Comparison of ENCODE assay signal across 8 cellular contexts in genomic region chr3:49805884-49806701, GRCh38. TPM values are rescaled to one million over a fixed set of nuclear protein-coding genes. Genes with fewer than 3 reads are reported as not detected.
DNase-seq lines count a peak whose midpoint lies in the region; ATAC-seq, FAIRE-seq and TF ChIP-seq lines count a peak whose summit lies in the region.

No MANE protein-coding gene starts in this region.

- peak overlapping the region; percentile 92; the same call in 1 of the 2 replicates for H2BK12ac ChIP-seq in H1 (ENCODE audit: low read depth, low read length)

- H3K18ac ChIP-seq in H1 (ENCODE audit: extremely low read depth, low read length): peak overlapping the region; percentile 67

- no peaks in the 10 kb centered on the region for H3K79me1 ChIP-seq in H1 (ENCODE audit: low read depth, low read length)

- TF ChIP-seq EP300 in H1 (IDR thresholded peaks at IDR 0.05; ENCODE audit: borderline replicate concordance in 1 of 2, low read depth in 2 of 2, low read length in 2 of 2) (no peak), ovary (IDR thresholded peaks at IDR 0.05) (no peak)

- no peak overlapping the region for H3K23ac ChIP-seq in H1 (ENCODE audit: insufficient read length)

- H4K8ac ChIP-seq in H1 (ENCODE audit: extremely low read depth, insufficient read depth, low read length): peak overlapping the region; percentile 74

- peak overlapping the region; percentile 48 for H4K91ac ChIP-seq in H1 (replicated peaks; ENCODE audit: insufficient read length, low read length)

- H3K27me3 Mint-ChIP-seq in CD8-positive, alpha-beta T cell (ENCODE audit: low read depth): no peaks in the 10 kb centered on the region
- H3K27me3 Mint-ChIP-seq in progenitor cell of endocrine pancreas: peaks cover 39% of the 10 kb centered on the region

- no peak for TF ChIP-seq CTCF in CD8-positive, alpha-beta T cell (IDR thresholded peaks at IDR 0.05)
- no peak for TF ChIP-seq CTCF in H1 (IDR thresholded peaks at IDR 0.05; ENCODE audit: control extremely low read depth in 1 of 3, insufficient read depth in 1 of 3, low read depth in 1 of 3, low read length in 3 of 3)
- TF ChIP-seq CTCF in ovary (IDR thresholded peaks at IDR 0.05): no peak
- TF ChIP-seq CTCF in progenitor cell of endocrine pancreas (IDR thresholded peaks at IDR 0.05; ENCODE audit: unreplicated experiment): no peak

- FAIRE-seq in H1 (lab: Jason Lieb, UNC) (no peak), frontal cortex (lab: Jason Lieb, UNC) (no peak)

- no peaks in the 10 kb centered on the region for H3K9me3 Mint-ChIP-seq in CD8-positive, alpha-beta T cell
- H3K9me3 Mint-ChIP-seq in progenitor cell of endocrine pancreas (ENCODE audit: low read depth): no peaks in the 10 kb centered on the region

- peaks cover 8% of the 10 kb centered on the region; the same call in 1 of the 2 replicates for H3K23me2 ChIP-seq in H1 (ENCODE audit: low read depth, low read length)

- H3K4me3 Mint-ChIP-seq in CD8-positive, alpha-beta T cell: peak overlapping the region; percentile 42
- H3K4me3 Mint-ChIP-seq in progenitor cell of endocrine pancreas (ENCODE audit: low read depth): no peak overlapping the region

- no peaks in the 10 kb centered on the region for H3K27me3 ChIP-seq in CD8-positive, alpha-beta T cell (ENCODE audit: insufficient read depth, low read length)
- peaks cover 0 to 17% (median 15%) of the 10 kb centered on the region in 4 experiments; a peak in 6 of 7 replicates for H3K27me3 ChIP-seq in H1 (replicated peaks in 1 of 4; ENCODE audit: control insufficient read depth in 3 of 4, extremely low read depth in 1 of 4, insufficient read depth in 3 of 4, low read length in 3 of 4)
- no peaks in the 10 kb centered on the region for H3K27me3 ChIP-seq in ovary

- peaks cover 13% of the 10 kb centered on the region for H3K36me3 ChIP-seq in CD8-positive, alpha-beta T cell (ENCODE audit: insufficient read depth, low read length)
- H3K36me3 ChIP-seq in H1 (ENCODE audit: control insufficient read depth in 2 of 4, insufficient read depth in 4 of 4, low read length in 3 of 4): no peaks in the 10 kb centered on the region
- no peaks in the 10 kb centered on the region for H3K36me3 ChIP-seq in ovary

- H3K4me3 ChIP-seq in CD8-positive, alpha-beta T cell (ENCODE audit: low read depth, low read length): peak overlapping the region; percentile 20
- no peak overlapping the region for H3K4me3 ChIP-seq in H1 (ENCODE audit: extremely low read depth in 1 of 4, insufficient read depth in 2 of 4, low read depth in 3 of 4, low read length in 4 of 4)
- no peak overlapping the region for H3K4me3 ChIP-seq in ovary

- WGBS in H1 (ENCODE audit: extremely low coverage in 1 of 2, insufficient coverage in 1 of 2, insufficient read length in 1 of 2, insufficient replicate concordance in 2 of 2, low coverage in 1 of 2, low lambda C conversion rate in 2 of 2, missing lambda C conversion rate in 1 of 2), 2 experiments: 65% methylated on average over 7 of the region's 11 CpGs; no CpG with 5 or more reads in 1 of the 2 experiments
- WGBS in ovary, 3 donors: 36 to 43% (median 42%) methylated on average over 11 of the region's 11 CpGs

- DNase-seq in CD8-positive, alpha-beta T cell: peak in 4 of 7 experiments; percentile 24 to 63 (median 48)
- DNase-seq in MV-4-11 (lab: John Stamatoyannopoulos, UW) (peak; percentile 62), H1 (ENCODE audit: low read depth in 1 of 2, low spot score in 2 of 2) (no peak), ovary (peak in 4 of 5 donors; percentile 46 to 67 (median 63)), frontal cortex (ENCODE audit: low spot score in 2 of 2) (no peak), progenitor cell of endocrine pancreas (ENCODE audit: low spot score, unreplicated experiment) (no peak), HEK293T (ENCODE audit: extremely low spot score) (no peak), NCI-H226 (no peak)

- no peak for ATAC-seq in CD8-positive, alpha-beta T cell

- H3K79me2 ChIP-seq in H1 (ENCODE audit: control insufficient read depth in 1 of 2, insufficient read depth in 2 of 2, low read length in 2 of 2): no peaks in the 10 kb centered on the region

- H3K9ac ChIP-seq in H1 (replicated peaks in 1 of 4; ENCODE audit: extremely low read depth in 1 of 4, low read depth in 3 of 4, low read length in 3 of 4): no peak overlapping the region

- H4K5ac ChIP-seq in H1 (ENCODE audit: insufficient read length, low read depth, low read length): no peak overlapping the region

- CTCF ChIA-PET in CD8-positive, alpha-beta T cell (lab: Charles Lee): interaction anchor here (0.7 to 20.8 kb wide), 5 partner anchors 29 to 266 kb away, joined by 3 to 416 read pairs (median 4); no protein-coding TSS in a partner anchor
- CTCF ChIA-PET in H1 (lab: Charles Lee; ENCODE audit: partially characterized antibody) (interaction anchor here (0.6 to 17.0 kb wide), 8 partner anchors 9 to 103 kb away, joined by 3 to 266 read pairs (median 7); partner anchors contain the start of gene UBA7), HEK293T (lab: Yijun Ruan, JAX) (interaction anchor here (0.6 kb wide), 1 partner anchor 808 kb away, joined by 3 read pairs; no protein-coding TSS in a partner anchor)

- H3K27ac Mint-ChIP-seq in CD8-positive, alpha-beta T cell: peak overlapping the region; percentile 90
- H3K27ac Mint-ChIP-seq in progenitor cell of endocrine pancreas: no peak overlapping the region

- peak overlapping the region; percentile 38 for H3K27ac ChIP-seq in CD8-positive, alpha-beta T cell (ENCODE audit: low read depth, low read length)
- H3K27ac ChIP-seq in H1 (ENCODE audit: low read depth, low read length) (0 out of 2 replicates have a peak overlapping the region, but pooled peaks have one; percentile 20), ovary (peak overlapping the region; percentile 74 to 83)

- no peak for TF ChIP-seq RAD21 in H1 (IDR thresholded peaks at IDR 0.05 in 1 of 2, conservative IDR thresholded peaks at IDR 0.05 in 1 of 2; ENCODE audit: low read depth in 2 of 2, low read length in 2 of 2)

- peaks cover 65% of the 10 kb centered on the region for H3K4me1 Mint-ChIP-seq in CD8-positive, alpha-beta T cell (ENCODE audit: low read depth)
- peaks cover 10% of the 10 kb centered on the region for H3K4me1 Mint-ChIP-seq in progenitor cell of endocrine pancreas (ENCODE audit: low read depth)

- peak overlapping the region; percentile 61 for H2BK120ac ChIP-seq in H1 (replicated peaks; ENCODE audit: low read depth, low read length)

- no peak overlapping the region for H2BK20ac ChIP-seq in H1 (ENCODE audit: low read length)

- peaks cover 38% of the 10 kb centered on the region for H3K36me3 Mint-ChIP-seq in CD8-positive, alpha-beta T cell
- H3K36me3 Mint-ChIP-seq in progenitor cell of endocrine pancreas (ENCODE audit: insufficient read depth): no peaks in the 10 kb centered on the region

- POLR2A ChIA-PET in CD8-positive, alpha-beta T cell (lab: Charles Lee): interaction anchor here (1.0 to 5.5 kb wide), 4 partner anchors 7 to 33 kb away, joined by 3 to 76 read pairs (median 20); partner anchors contain the start of genes IP6K1 and UBA7
- POLR2A ChIA-PET in H1 (lab: Charles Lee; ENCODE audit: partially characterized antibody) (interaction anchor here (0.8 to 6.2 kb wide), 6 partner anchors 11 to 87 kb away, joined by 3 to 16 read pairs (median 4); partner anchors contain the start of genes AMIGO3 and TRAIP), HEK293T (lab: Yijun Ruan, JAX) (interaction anchor here (1.9 to 3.9 kb wide), 2 partner anchors 20 to 21 kb away, joined by 4 to 18 read pairs; partner anchors contain the start of gene IP6K1)

- H3K14ac ChIP-seq in H1 (ENCODE audit: insufficient read length): no peak overlapping the region

- H4K20me1 ChIP-seq in H1 (replicated peaks in 1 of 2; ENCODE audit: control insufficient read depth in 1 of 2, insufficient read depth in 2 of 2, low read length in 2 of 2): no peaks in the 10 kb centered on the region

- peak overlapping the region; percentile 55; the same call in 1 of the 2 replicates for H2BK15ac ChIP-seq in H1 (ENCODE audit: low read length)

- H3K4me2 ChIP-seq in H1 (ENCODE audit: insufficient read depth in 1 of 2, low read depth in 2 of 2, low read length in 2 of 2): peak overlapping the region in 1 of 2 experiments; percentile 41; a peak in 2 of 4 replicates

- H3K56ac ChIP-seq in H1 (replicated peaks; ENCODE audit: insufficient read length, low read depth, low read length): no peak overlapping the region

- H3K4me1 ChIP-seq in CD8-positive, alpha-beta T cell (ENCODE audit: insufficient read depth, low read length): peaks cover 54% of the 10 kb centered on the region
- H3K4me1 ChIP-seq in H1 (replicated peaks in 1 of 4; ENCODE audit: control insufficient read depth in 3 of 4, insufficient read depth in 4 of 4, low read length in 3 of 4) (peaks cover 0 to 25% (median 21%) of the 10 kb centered on the region in 4 experiments; a peak in 6 of 7 replicates), ovary (ENCODE audit: insufficient read depth) (peaks cover 11% of the 10 kb centered on the region)

- H3K4ac ChIP-seq in H1 (replicated peaks; ENCODE audit: insufficient read length, low read depth, low read length): no peak overlapping the region

- H3K9me3 ChIP-seq in CD8-positive, alpha-beta T cell (ENCODE audit: low read length): no peaks in the 10 kb centered on the region
- H3K9me3 ChIP-seq in H1 (ENCODE audit: insufficient read depth in 2 of 2, low read depth in 1 of 2, low read length in 1 of 2) (no peaks in the 10 kb centered on the region), ovary (no peaks in the 10 kb centered on the region)

- no peak overlapping the region for H2AK5ac ChIP-seq in H1 (ENCODE audit: low read depth, low read length)

- H2AFZ ChIP-seq in H1 (ENCODE audit: low read length): no peak overlapping the region

- intact Hi-C loops in CD8-positive, alpha-beta T cell (cut with DNase I, micrococcal nuclease): loop anchor here in 1 of 2 experiments (1.0 kb wide), 1 partner anchor 7 kb away; the partner anchor contains the start of gene UBA7
- intact Hi-C loops in ovary (cut with DNase I): loop anchor here in 2 of 4 donors (2.0 to 10.0 kb wide), 2 partner anchors 33 to 99 kb away; partner anchors contain the start of gene MST1R (in 1 of the 2)

- TF ChIP-seq POLR2A in H1 (IDR thresholded peaks at IDR 0.05; ENCODE audit: control extremely low read depth in 1 of 2, low read depth in 2 of 2, low read length in 2 of 2) (no peak), ovary (IDR thresholded peaks at IDR 0.05) (no peak)

- peak overlapping the region; percentile 9; the same call in 1 of the 2 replicates for H2BK5ac ChIP-seq in H1 (ENCODE audit: low read depth, low read length)

RNA-seq across cellular contexts. Expression of gene INKA1, which starts 3.0 kb away (rescaled TPM):
- under 1 TPM; 0.71 to 1.00 TPM for total RNA-seq in CD8-positive, alpha-beta T cell
- total RNA-seq in H1 (2021; fragmentation: NEBNext Ultra II Directional; extraction: Animal tissue kit (Norgen Biotek cat#: 25700)): 1.3 and 1.8 TPM in 2 replicates
- 4.7 and 4.8 TPM in 2 replicates for polyA plus RNA-seq in H1 (2011; rRNA removed)
- 3.4 TPM for polyA plus RNA-seq in H1 (2011; cell fraction: cytosol; rRNA removed)
- 4.0 TPM for polyA plus RNA-seq in H1 (2011; cell fraction: nucleus; rRNA removed)
- 0.70 to 2.1 TPM (median 1.8 TPM) in 4 replicates for polyA plus RNA-seq in H1 (2012, experiment 1 of 2)
- polyA plus RNA-seq in H1 (2012, experiment 2 of 2): 1.6 TPM
- polyA plus RNA-seq in H1 (2013, experiment 1 of 2): 1.7 TPM
- polyA plus RNA-seq in H1 (2013, experiment 2 of 2): 1.7 TPM
- polyA minus RNA-seq in H1 (2011; rRNA and poly(A)+ RNA removed): 1.6 and 2.1 TPM in 2 replicates
- 1.1 TPM for polyA minus RNA-seq in H1 (2011; cell fraction: cytosol; rRNA and poly(A)+ RNA removed)
- 3.2 TPM for polyA minus RNA-seq in H1 (2011; cell fraction: nucleus; rRNA and poly(A)+ RNA removed)
- 1 to 10 TPM; 1.8 to 5.0 (median 3.4) TPM for total RNA-seq in ovary
- 1 to 10 TPM in 1 of 2 donors, under 1 TPM in 1; 0.25 to 5.5 TPM for polyA plus RNA-seq in ovary
- total RNA-seq in frontal cortex: 14.3 TPM
- not detected in 2 replicates for total RNA-seq in progenitor cell of endocrine pancreas

RNA-seq across cellular contexts. Expression of gene CDHR4, which starts 6.4 kb away (rescaled TPM):
- total RNA-seq in CD8-positive, alpha-beta T cell: under 1 TPM in 1 of 2 experiments, not detected in 1; 0.17 TPM
- 0.50 and 0.54 TPM in 2 replicates for total RNA-seq in H1 (2021; fragmentation: NEBNext Ultra II Directional; extraction: Animal tissue kit (Norgen Biotek cat#: 25700))
- polyA plus RNA-seq in H1 (2011; rRNA removed) (0.60 and 0.96 TPM in 2 replicates), ovary (under 1 TPM in 1 of 2 donors, not detected in 1; 0.16 TPM)
- polyA plus RNA-seq in H1 (2011; cell fraction: cytosol; rRNA removed): 0.89 TPM
- 6.2 TPM for polyA plus RNA-seq in H1 (2011; cell fraction: nucleus; rRNA removed)
- 0.38 to 0.50 TPM (median 0.42 TPM) in 4 replicates for polyA plus RNA-seq in H1 (2012, experiment 1 of 2)
- not detected for polyA plus RNA-seq in H1 (2012, experiment 2 of 2)
- polyA plus RNA-seq in H1 (2013, experiment 1 of 2): 0.18 TPM
- polyA plus RNA-seq in H1 (2013, experiment 2 of 2): 0.17 TPM
- polyA minus RNA-seq in H1 (2011; rRNA and poly(A)+ RNA removed): 0.66 and 0.71 TPM in 2 replicates
- polyA minus RNA-seq in H1 (2011; cell fraction: cytosol; rRNA and poly(A)+ RNA removed): not detected
- polyA minus RNA-seq in H1 (2011; cell fraction: nucleus; rRNA and poly(A)+ RNA removed): 1.00 TPM
- total RNA-seq in ovary (10 to 100 TPM in 1 of 7 donors, 1 to 10 TPM in 4, not detected in 2; 1.3 to 37.7 (median 3.1) TPM), frontal cortex (not detected), progenitor cell of endocrine pancreas (not detected in 2 replicates)

RNA-seq across cellular contexts. Expression of gene UBA7, which starts 7.7 kb away (rescaled TPM):
- 100 to 1,000 TPM; 196 to 206 TPM for total RNA-seq in CD8-positive, alpha-beta T cell
- total RNA-seq in H1 (2021; fragmentation: NEBNext Ultra II Directional; extraction: Animal tissue kit (Norgen Biotek cat#: 25700)): 0.34 and 1.9 TPM in 2 replicates
- polyA plus RNA-seq in H1 (2011; rRNA removed): 0.65 and 1.8 TPM in 2 replicates
- polyA plus RNA-seq in H1 (2011; cell fraction: cytosol; rRNA removed): 1.6 TPM
- polyA plus RNA-seq in H1 (2011; cell fraction: nucleus; rRNA removed): 8.9 TPM
- 0.66 to 1.4 TPM (median 0.97 TPM) in 4 replicates for polyA plus RNA-seq in H1 (2012, experiment 1 of 2)
- polyA plus RNA-seq in H1 (2012, experiment 2 of 2): 0.46 TPM
- polyA plus RNA-seq in H1 (2013, experiment 1 of 2): 0.26 TPM
- polyA plus RNA-seq in H1 (2013, experiment 2 of 2): 0.22 TPM
- 1.3 TPM in 1 of 2 replicates, not detected in the other for polyA minus RNA-seq in H1 (2011; rRNA and poly(A)+ RNA removed)
- polyA minus RNA-seq in H1 (2011; cell fraction: cytosol; rRNA and poly(A)+ RNA removed): not detected
- 2.8 TPM for polyA minus RNA-seq in H1 (2011; cell fraction: nucleus; rRNA and poly(A)+ RNA removed)
- total RNA-seq in ovary: 10 to 100 TPM; 41.6 to 84.9 (median 76.3) TPM
- 10 to 100 TPM; 29.3 to 58.0 TPM for polyA plus RNA-seq in ovary
- total RNA-seq in frontal cortex: 1.6 TPM
- 1.2 and 2.2 TPM in 2 replicates for total RNA-seq in progenitor cell of endocrine pancreas

RNA-seq across cellular contexts. Expression of gene IP6K1, which starts 19.8 kb away (rescaled TPM):
- 10 to 100 TPM; 34.3 to 36.6 TPM for total RNA-seq in CD8-positive, alpha-beta T cell
- total RNA-seq in H1 (2021; fragmentation: NEBNext Ultra II Directional; extraction: Animal tissue kit (Norgen Biotek cat#: 25700)): 35.2 and 36.3 TPM in 2 replicates
- polyA plus RNA-seq in H1 (2011; rRNA removed) (31.5 and 43.9 TPM in 2 replicates), ovary (10 to 100 TPM; 31.3 to 48.5 TPM)
- 35.7 TPM for polyA plus RNA-seq in H1 (2011; cell fraction: cytosol; rRNA removed)
- 57.3 TPM for polyA plus RNA-seq in H1 (2011; cell fraction: nucleus; rRNA removed)
- 24.6 to 29.9 TPM (median 26.4 TPM) in 4 replicates for polyA plus RNA-seq in H1 (2012, experiment 1 of 2)
- 31.3 TPM for polyA plus RNA-seq in H1 (2012, experiment 2 of 2)
- polyA plus RNA-seq in H1 (2013, experiment 1 of 2): 15.2 TPM
- polyA plus RNA-seq in H1 (2013, experiment 2 of 2): 15.8 TPM
- 93.9 and 111 TPM in 2 replicates for polyA minus RNA-seq in H1 (2011; rRNA and poly(A)+ RNA removed)
- polyA minus RNA-seq in H1 (2011; cell fraction: cytosol; rRNA and poly(A)+ RNA removed): 35.8 TPM
- polyA minus RNA-seq in H1 (2011; cell fraction: nucleus; rRNA and poly(A)+ RNA removed): 20.8 TPM
- total RNA-seq in ovary (10 to 100 TPM; 27.9 to 52.4 (median 47.0) TPM), frontal cortex (51.4 TPM), progenitor cell of endocrine pancreas (43.4 and 46.3 TPM in 2 replicates)

RNA-seq across cellular contexts. Expression of gene TRAIP, which starts 50.3 kb away (rescaled TPM):
- total RNA-seq in CD8-positive, alpha-beta T cell: 1 to 10 TPM; 4.1 to 5.5 TPM
- 25.4 and 28.1 TPM in 2 replicates for total RNA-seq in H1 (2021; fragmentation: NEBNext Ultra II Directional; extraction: Animal tissue kit (Norgen Biotek cat#: 25700))
- polyA plus RNA-seq in H1 (2011; rRNA removed) (27.7 and 29.5 TPM in 2 replicates), ovary (1 to 10 TPM; 1.9 to 2.8 TPM)
- 29.3 TPM for polyA plus RNA-seq in H1 (2011; cell fraction: cytosol; rRNA removed)
- 101 TPM for polyA plus RNA-seq in H1 (2011; cell fraction: nucleus; rRNA removed)
- 21.5 to 33.3 TPM (median 29.6 TPM) in 4 replicates for polyA plus RNA-seq in H1 (2012, experiment 1 of 2)
- 18.8 TPM for polyA plus RNA-seq in H1 (2012, experiment 2 of 2)
- polyA plus RNA-seq in H1 (2013, experiment 1 of 2): 22.0 TPM
- 20.9 TPM for polyA plus RNA-seq in H1 (2013, experiment 2 of 2)
- 37.3 and 44.4 TPM in 2 replicates for polyA minus RNA-seq in H1 (2011; rRNA and poly(A)+ RNA removed)
- 14.4 TPM for polyA minus RNA-seq in H1 (2011; cell fraction: cytosol; rRNA and poly(A)+ RNA removed)
- 39.7 TPM for polyA minus RNA-seq in H1 (2011; cell fraction: nucleus; rRNA and poly(A)+ RNA removed)
- total RNA-seq in ovary (1 to 10 TPM; 1.8 to 4.5 (median 2.9) TPM), frontal cortex (2.0 TPM), progenitor cell of endocrine pancreas (16.2 and 20.6 TPM in 2 replicates)

Comparison
In these comparisons a context has a peak if more than half of its experiments do, and no peak if none do; other contexts are left out.
1. DNase-seq: peak in CD8-positive, alpha-beta T cell (4 of 7), MV-4-11 (single experiment) and ovary (4 of 5); none in H1 (0 of 2), frontal cortex (0 of 2), progenitor cell of endocrine pancreas (single experiment), HEK293T (single experiment) and NCI-H226 (single experiment).
2. H3K27ac ChIP-seq: peak in every context shown above with its lines; median percentile 78 in ovary; 38 in CD8-positive, alpha-beta T cell; 20 in H1.
3. RNA of gene UBA7, which starts 7.7 kb away (total RNA-seq): 196 to 206 TPM in CD8-positive, alpha-beta T cell and 41.6 to 84.9 TPM in ovary; 1.6 TPM in frontal cortex (single experiment), 1.2 to 2.2 TPM in progenitor cell of endocrine pancreas and 0.34 to 1.9 TPM in H1; every median in the first group is over 10 times any median in the second.